ENCODE assay signal across 8 cellular contexts in genomic region chr2:203782262-203782976, GRCh38.
DNase-seq lines count a peak whose midpoint lies in the region; ATAC-seq and TF ChIP-seq lines count a peak whose summit lies in the region.

No MANE protein-coding gene starts in this region.

- ATAC-seq in GM18909 (IDR thresholded peaks at IDR 0.05; ENCODE audit: poor library complexity, unreplicated experiment) (peak; percentile 72), GM21515 (IDR thresholded peaks at IDR 0.05; ENCODE audit: unreplicated experiment) (no peak)

- H3K4me3 ChIP-seq in BE2C (ENCODE audit: low read depth, low read length) (no peak overlapping the region), iPS DF 6.9 (ENCODE audit: low read length) (no peak overlapping the region)

- no peak overlapping the region for H3K27ac ChIP-seq in iPS DF 6.9 (ENCODE audit: low read length)

- no peaks in the 10 kb centered on the region for H3K4me1 ChIP-seq in BE2C
- H3K4me1 ChIP-seq in iPS DF 6.9 (ENCODE audit: control insufficient read depth, insufficient read depth, low read length) = no peaks in the 10 kb centered on the region; the same call in 1 of the 2 replicates

- no peaks in the 10 kb centered on the region for H3K27me3 ChIP-seq in BE2C
- H3K27me3 ChIP-seq in iPS DF 6.9 (ENCODE audit: control insufficient read depth, insufficient read depth, low read length) = no peaks in the 10 kb centered on the region

- TF ChIP-seq CTCF in BE2C (IDR thresholded peaks at IDR 0.05; ENCODE audit: low read depth, low read length) (peak; percentile 86), LNCAP (IDR thresholded peaks at IDR 0.05) (peak; percentile 69)

- WGBS in iPS DF 6.9 (ENCODE audit: insufficient coverage, insufficient read length) = no CpG with 5 or more reads among the region's 5 CpGs

- DNase-seq in BE2C = peak; percentile 46
- DNase-seq in T-helper 2 cell = peak in 4 of 5 experiments; percentile 35 to 89 (median 53)
- DNase-seq in astrocyte of the hippocampus (ENCODE audit: low read depth, low spot score) = peak; percentile 96
- peak; percentile 71 for DNase-seq in iPS DF 6.9 (ENCODE audit: low read depth, low spot score)
- peak; percentile 78 for DNase-seq in stimulated activated CD4-positive, alpha-beta T cell treated with anti-CD3 and anti-CD28 coated beads, Interleukin-15, amount 100 ng/mL, for 24 hours

- H3K36me3 ChIP-seq in BE2C = no peaks in the 10 kb centered on the region
- H3K36me3 ChIP-seq in iPS DF 6.9 (ENCODE audit: control insufficient read depth, insufficient read depth, low read length) = no peaks in the 10 kb centered on the region

- no peaks in the 10 kb centered on the region for H3K9me3 ChIP-seq in BE2C
- H3K9me3 ChIP-seq in iPS DF 6.9 (ENCODE audit: control insufficient read depth, insufficient read depth, low read length) = no peaks in the 10 kb centered on the region

Comparison
In these comparisons a context has a peak if more than half of its experiments do, and no peak if none do; other contexts are left out.
1. DNase-seq: peak in every context shown above with its lines; median percentile 96 in astrocyte of the hippocampus; 78 in stimulated activated CD4-positive, alpha-beta T cell treated with anti-CD3 and anti-CD28 coated beads, Interleukin-15, amount 100 ng/mL, for 24 hours; 71 in iPS DF 6.9; 53 in T-helper 2 cell; 46 in BE2C.